Comparison of ENCODE assay signal across 10 cellular contexts in genomic region chr12:124513297-124513867, GRCh38. TPM values are rescaled to one million over a fixed set of nuclear protein-coding genes. Genes with fewer than 3 reads are reported as not detected.
DNase-seq lines count a peak whose midpoint lies in the region; ATAC-seq and TF ChIP-seq lines count a peak whose summit lies in the region.
"Had no signal": no experiment of that assay in that cellular context is flagged by ENCODE, and none has a peak within 500 bp of the region (broad histone marks: within the 10 kb centered on the region; RNA-seq: fewer than 3 reads in every experiment).

No MANE protein-coding gene starts in this region.

- TF ChIP-seq CTCF in colonic mucosa (IDR thresholded peaks at IDR 0.05) (no peak), mesothelial cell of epicardium (IDR thresholded peaks at IDR 0.05; ENCODE audit: unreplicated experiment) (no peak), transverse colon (IDR thresholded peaks at IDR 0.05) (no peak)

- H3K4me1 Mint-ChIP-seq in activated T-cell treated with anti-CD3 and anti-CD28 coated beads, Interleukin-2, amount 50 U/mL, for 24 hours (ENCODE audit: low read depth), result peaks cover 22% of the 10 kb centered on the region
- H3K4me1 Mint-ChIP-seq in mesothelial cell of epicardium, result peaks cover 64% of the 10 kb centered on the region
- H3K4me1 Mint-ChIP-seq in activated T-cell treated with anti-CD3 and anti-CD28 coated beads, Interleukin-2, amount 50 U/mL, for 72 hours (ENCODE audit: low read depth), result peaks cover 14% of the 10 kb centered on the region

- H3K9me3 ChIP-seq in colonic mucosa (no peaks in the 10 kb centered on the region), transverse colon (no peaks in the 10 kb centered on the region)

- H3K4me3 ChIP-seq in colonic mucosa, result no peak overlapping the region
- no peak overlapping the region for H3K4me3 ChIP-seq in transverse colon

- intact Hi-C loops in colonic mucosa (cut with DNase I), result no loop called here
- intact Hi-C loops in transverse colon (cut with DNase I; ENCODE audit: low total_unique reads), result loop anchor here (10.0 kb wide), 1 partner anchor 149 kb away; no protein-coding TSS in a partner anchor

- 71 to 100% methylated on average over 1 to 7 of the region's 7 CpGs for WGBS in transverse colon (ENCODE audit: low coverage in 1 of 2), 2 donors

- no peaks in the 10 kb centered on the region for H3K36me3 ChIP-seq in colonic mucosa
- no peaks in the 10 kb centered on the region for H3K36me3 ChIP-seq in transverse colon

- no peak overlapping the region for H3K4me3 Mint-ChIP-seq in activated T-cell treated with anti-CD3 and anti-CD28 coated beads, Interleukin-2, amount 50 U/mL, for 24 hours
- no peak overlapping the region for H3K4me3 Mint-ChIP-seq in mesothelial cell of epicardium
- no peak overlapping the region for H3K4me3 Mint-ChIP-seq in activated T-cell treated with anti-CD3 and anti-CD28 coated beads, Interleukin-2, amount 50 U/mL, for 72 hours

- H3K27me3 ChIP-seq in colonic mucosa, result no peaks in the 10 kb centered on the region
- no peaks in the 10 kb centered on the region for H3K27me3 ChIP-seq in transverse colon

- no peak for TF ChIP-seq POLR2A in transverse colon (IDR thresholded peaks at IDR 0.05)

- no peak for ATAC-seq in GM18861 (IDR thresholded peaks at IDR 0.05; ENCODE audit: unreplicated experiment)
- ATAC-seq in activated T-cell treated with anti-CD3 and anti-CD28 coated beads, Interleukin-2, amount 50 U/mL, for 72 hours (replicated peaks in 1 of 2), result no peak

- H3K9ac ChIP-seq in colonic mucosa (ENCODE audit: low read depth in 2 of 2, low read length in 2 of 2), result peak overlapping the region in 1 of 2 donors; percentile 70

- H3K9me3 Mint-ChIP-seq in activated T-cell treated with anti-CD3 and anti-CD28 coated beads, Interleukin-2, amount 50 U/mL, for 24 hours, result no peaks in the 10 kb centered on the region
- H3K9me3 Mint-ChIP-seq in mesothelial cell of epicardium, result no peaks in the 10 kb centered on the region
- H3K9me3 Mint-ChIP-seq in activated T-cell treated with anti-CD3 and anti-CD28 coated beads, Interleukin-2, amount 50 U/mL, for 72 hours, result no peaks in the 10 kb centered on the region

- no peak for TF ChIP-seq EP300 in transverse colon (IDR thresholded peaks at IDR 0.05; ENCODE audit: low read depth)

- peaks cover 47% of the 10 kb centered on the region for H3K4me1 ChIP-seq in colonic mucosa
- peaks cover 59 to 85% (median 71%) of the 10 kb centered on the region in 4 donors for H3K4me1 ChIP-seq in transverse colon

- in situ Hi-C loops in transverse colon (cut with MboI; ENCODE audit: low pct_ligation_motif_present in 1 of 4, low pct_unique_long_range_greater_than_20kb in 1 of 4, low sequenced_read_pairs in 3 of 4), result loop anchor here in 1 of 4 donors (10.0 kb wide), 1 partner anchor 51 kb away; the partner anchor contains the start of gene NCOR2

- DNase-seq in activated T-cell treated with anti-CD3 and anti-CD28 coated beads, Interleukin-2, amount 50 U/mL, for 24 hours, result no peak
- no peak for DNase-seq in activated T-cell treated with anti-CD3 and anti-CD28 coated beads for 4 hours
- DNase-seq in colonic mucosa, result no peak
- no peak for DNase-seq in mesothelial cell of epicardium (ENCODE audit: low spot score in 2 of 2, unreplicated experiment in 2 of 2)
- DNase-seq in transverse colon, result no peak
- DNase-seq in activated T-cell treated with anti-CD3 and anti-CD28 coated beads, Interleukin-2, amount 50 U/mL, for 72 hours, result no peak
- no peak for DNase-seq in GM19238 (ENCODE audit: insufficient read length, low spot score)
- DNase-seq: 8988T; activated CD4-positive, alpha-beta T cell treated with anti-CD3 and anti-CD28 coated beads, Interleukin-2, amount 50 U/mL, for 1 hour had no signal

- H3K27ac ChIP-seq in colonic mucosa (peak overlapping the region; percentile 26), transverse colon (peak overlapping the region; percentile 70 to 80 (median 72))

- no peaks in the 10 kb centered on the region for H3K27me3 Mint-ChIP-seq in activated T-cell treated with anti-CD3 and anti-CD28 coated beads, Interleukin-2, amount 50 U/mL, for 24 hours
- no peaks in the 10 kb centered on the region for H3K27me3 Mint-ChIP-seq in mesothelial cell of epicardium (ENCODE audit: low read depth)
- H3K27me3 Mint-ChIP-seq in activated T-cell treated with anti-CD3 and anti-CD28 coated beads, Interleukin-2, amount 50 U/mL, for 72 hours (ENCODE audit: low read depth), result no peaks in the 10 kb centered on the region

- peaks cover 16% of the 10 kb centered on the region for H3K36me3 Mint-ChIP-seq in activated T-cell treated with anti-CD3 and anti-CD28 coated beads, Interleukin-2, amount 50 U/mL, for 24 hours (ENCODE audit: low read depth)
- peaks cover 9% of the 10 kb centered on the region for H3K36me3 Mint-ChIP-seq in mesothelial cell of epicardium
- H3K36me3 Mint-ChIP-seq in activated T-cell treated with anti-CD3 and anti-CD28 coated beads, Interleukin-2, amount 50 U/mL, for 72 hours (ENCODE audit: insufficient read depth in 2 of 2), result peaks cover 3 to 4% of the 10 kb centered on the region in 2 donors

- peak overlapping the region; percentile 50 for H3K27ac Mint-ChIP-seq in activated T-cell treated with anti-CD3 and anti-CD28 coated beads, Interleukin-2, amount 50 U/mL, for 24 hours
- peak overlapping the region; percentile 71 for H3K27ac Mint-ChIP-seq in mesothelial cell of epicardium
- no peak overlapping the region for H3K27ac Mint-ChIP-seq in activated T-cell treated with anti-CD3 and anti-CD28 coated beads, Interleukin-2, amount 50 U/mL, for 72 hours

RNA-seq across cellular contexts. Expression of gene NCOR2, which starts 54.0 kb away (rescaled TPM):
- total RNA-seq in colonic mucosa (100 to 1,000 TPM; 137 to 148 TPM), mesothelial cell of epicardium (316 to 336 TPM (median 331 TPM) in 3 replicates), transverse colon (100 to 1,000 TPM in 2 of 4 donors, 10 to 100 TPM in 2; 72.1 to 460 (median 119) TPM)
- total RNA-seq in activated T-cell treated with anti-CD3 and anti-CD28 coated beads, Interleukin-2, amount 50 U/mL, for 72 hours, result 100 to 1,000 TPM; 125 to 142 TPM
